In the genomic region with DNA sequence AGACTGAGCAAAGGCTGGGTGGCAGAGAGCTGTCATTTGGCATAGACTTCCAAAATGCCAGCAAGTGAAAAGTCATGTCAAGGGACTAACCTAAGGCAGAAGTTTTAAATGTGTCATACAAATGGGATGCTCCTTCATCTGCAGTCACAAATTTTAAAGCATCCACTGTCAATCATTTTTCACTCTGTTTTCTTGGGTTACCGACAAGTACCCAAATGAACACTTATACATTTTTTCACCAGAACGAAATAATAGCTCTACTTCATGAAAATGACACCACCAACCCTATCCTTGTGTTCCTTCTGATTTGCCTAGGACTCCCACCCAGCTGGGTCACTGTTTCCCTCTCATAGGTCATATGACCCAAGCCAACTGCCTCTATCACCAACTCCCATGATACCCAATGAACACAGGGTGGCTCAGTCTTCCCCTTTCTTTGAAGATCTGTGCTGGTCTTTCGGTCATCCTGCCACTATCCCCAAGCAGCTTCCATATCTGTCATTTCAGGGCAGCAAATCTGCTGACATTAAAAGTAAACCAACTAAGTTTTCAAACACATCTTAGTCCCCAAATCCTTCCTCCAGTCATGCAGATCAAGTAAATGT, we compare ENCODE assay signal across 10 cellular contexts. TPM values are rescaled to one million over a fixed set of nuclear protein-coding genes. Genes with fewer than 3 reads are reported as not detected.
DNase-seq lines count a peak whose midpoint lies in the region; ATAC-seq and TF ChIP-seq lines count a peak whose summit lies in the region.
"Had no signal": no experiment of that assay in that cellular context is flagged by ENCODE, and none has a peak within 500 bp of the region (broad histone marks: within the 10 kb centered on the region; RNA-seq: fewer than 3 reads in every experiment).

No MANE protein-coding gene starts in this region.

- peak overlapping the region; percentile 11 for H3K4me3 Mint-ChIP-seq in central memory CD8-positive, alpha-beta T cell
- H3K4me3 Mint-ChIP-seq in nephron: peak overlapping the region in 2 of 3 experiments; percentile 46 to 48

- peaks cover 11% of the 10 kb centered on the region for H3K4me1 Mint-ChIP-seq in central memory CD8-positive, alpha-beta T cell
- H3K4me1 Mint-ChIP-seq in nephron: peaks cover 70% of the 10 kb centered on the region

- TF ChIP-seq POLR2A in vagina (IDR thresholded peaks at IDR 0.05): no peak

- peaks cover 9% of the 10 kb centered on the region for H3K36me3 Mint-ChIP-seq in central memory CD8-positive, alpha-beta T cell (ENCODE audit: insufficient read depth)
- H3K36me3 Mint-ChIP-seq in nephron (ENCODE audit: low read depth): peaks cover 32% of the 10 kb centered on the region

- H3K27me3 Mint-ChIP-seq in central memory CD8-positive, alpha-beta T cell: peaks cover 12% of the 10 kb centered on the region
- no peaks in the 10 kb centered on the region for H3K27me3 Mint-ChIP-seq in nephron (ENCODE audit: low read depth)

- no peak overlapping the region for H3K27ac Mint-ChIP-seq in central memory CD8-positive, alpha-beta T cell (ENCODE audit: low read depth)
- peak overlapping the region; percentile 77 to 92 (median 89) for H3K27ac Mint-ChIP-seq in nephron

- intact Hi-C loops in left ventricle myocardium superior (cut with micrococcal nuclease) (no loop called here), vagina (cut with DNase I) (no loop called here), posterior cingulate gyrus (cut with DNase I) (no loop called here)

- no peaks in the 10 kb centered on the region for H3K27me3 ChIP-seq in right atrium auricular region
- H3K27me3 ChIP-seq in vagina: no peaks in the 10 kb centered on the region
- H3K27me3 ChIP-seq: brain microvascular endothelial cell had no signal

- no peak for ATAC-seq in left ventricle myocardium superior
- ATAC-seq in central memory CD8-positive, alpha-beta T cell (replicated peaks; ENCODE audit: extremely low read depth, poor library complexity, severe bottlenecking): no peak

- H3K4me3 ChIP-seq in right atrium auricular region (peak overlapping the region in 1 of 2 donors; percentile 16), vagina (no peak overlapping the region)

- DNase-seq in right atrium auricular region (ENCODE audit: low spot score): no peak
- DNase-seq in left ventricle myocardium superior: no peak
- no peak for DNase-seq in central memory CD8-positive, alpha-beta T cell (ENCODE audit: low spot score in 2 of 2)
- no peak for DNase-seq in vagina (ENCODE audit: extremely low spot score in 2 of 2)
- no peak for DNase-seq in SW 1271 (lab: John Stamatoyannopoulos, UW)
- DNase-seq in posterior cingulate gyrus: no peak
- no peak for DNase-seq in NCI-H774 (lab: John Stamatoyannopoulos, UW)
- DNase-seq: brain microvascular endothelial cell, DMS 273 treated with DMSO at 0.1 percent for 48 hours had no signal

- no peak for TF ChIP-seq CTCF in right atrium auricular region (IDR thresholded peaks at IDR 0.05)
- no peak for TF ChIP-seq CTCF in nephron (IDR thresholded peaks at IDR 0.05; ENCODE audit: unreplicated experiment in 3 of 3)
- no peak for TF ChIP-seq CTCF in vagina (IDR thresholded peaks at IDR 0.05)

- H3K4me1 ChIP-seq in right atrium auricular region (peaks cover 0 to 96% of the 10 kb centered on the region in 2 donors), vagina (peaks cover 83% of the 10 kb centered on the region)

- H3K9me3 ChIP-seq in right atrium auricular region (no peaks in the 10 kb centered on the region), vagina (no peaks in the 10 kb centered on the region)

- peak overlapping the region; percentile 78 to 88 for H3K27ac ChIP-seq in right atrium auricular region
- peak overlapping the region; percentile 83 for H3K27ac ChIP-seq in vagina

- no peaks in the 10 kb centered on the region for H3K9me3 Mint-ChIP-seq in central memory CD8-positive, alpha-beta T cell
- H3K9me3 Mint-ChIP-seq in nephron: no peaks in the 10 kb centered on the region

- H3K36me3 ChIP-seq in right atrium auricular region: peaks cover 9% of the 10 kb centered on the region
- H3K36me3 ChIP-seq in vagina: no peaks in the 10 kb centered on the region

RNA-seq across cellular contexts. Expression of gene KLF7, which starts 21.5 kb away (rescaled TPM):
- total RNA-seq in right atrium auricular region (10 to 100 TPM; 13.5 to 29.9 TPM), left ventricle myocardium superior (22.2 TPM), vagina (35.8 TPM)
